In the genomic region with DNA sequence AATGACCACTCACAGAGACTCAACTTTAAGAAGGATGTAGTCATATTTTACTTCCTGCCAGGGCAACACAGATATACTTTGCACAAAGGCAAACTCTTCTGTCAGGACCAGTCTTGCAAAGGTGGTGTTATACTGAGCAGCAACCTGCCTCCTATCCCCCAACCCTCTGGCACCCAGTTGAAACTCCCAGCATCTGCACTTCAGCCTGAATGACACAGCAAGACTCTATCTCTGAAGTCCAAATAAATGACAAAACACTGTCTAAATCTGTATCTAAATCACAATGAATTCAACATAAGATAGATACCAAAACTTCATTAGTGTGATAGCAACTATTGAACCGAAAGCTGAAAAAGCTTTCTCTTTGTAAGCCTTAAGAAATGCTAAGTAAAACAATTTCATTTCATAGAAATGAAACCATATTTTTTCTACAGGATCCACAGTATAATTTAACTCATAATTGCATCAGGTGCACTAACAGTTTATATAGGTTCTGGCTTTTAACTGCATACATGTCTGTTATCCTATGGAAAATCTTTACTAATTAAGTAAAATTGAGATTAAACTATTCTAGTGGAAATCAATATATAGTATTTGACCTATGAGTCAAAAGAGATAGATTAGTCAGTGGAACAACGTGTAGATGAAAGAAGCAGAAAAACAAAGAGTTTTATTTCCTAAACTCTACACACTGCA, we compare ENCODE assay signal across 1 cellular context.
TF ChIP-seq lines count a peak whose summit lies in the region.

No MANE protein-coding gene starts in this region.

TF ChIP-seq in IMR-90, 13 proteins besides CTCF, POLR2A, EP300 and RAD21 (continued from another document):
- TF ChIP-seq, protein P1, sequence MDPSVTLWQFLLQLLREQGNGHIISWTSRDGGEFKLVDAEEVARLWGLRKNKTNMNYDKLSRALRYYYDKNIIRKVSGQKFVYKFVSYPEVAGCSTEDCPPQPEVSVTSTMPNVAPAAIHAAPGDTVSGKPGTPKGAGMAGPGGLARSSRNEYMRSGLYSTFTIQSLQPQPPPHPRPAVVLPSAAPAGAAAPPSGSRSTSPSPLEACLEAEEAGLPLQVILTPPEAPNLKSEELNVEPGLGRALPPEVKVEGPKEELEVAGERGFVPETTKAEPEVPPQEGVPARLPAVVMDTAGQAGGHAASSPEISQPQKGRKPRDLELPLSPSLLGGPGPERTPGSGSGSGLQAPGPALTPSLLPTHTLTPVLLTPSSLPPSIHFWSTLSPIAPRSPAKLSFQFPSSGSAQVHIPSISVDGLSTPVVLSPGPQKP (IDR thresholded peaks at IDR 0.05; ENCODE audit: borderline replicate concordance, low read depth, low read length), result no peak
- TF ChIP-seq CEBPB (IDR thresholded peaks at IDR 0.05; ENCODE audit: low read depth, low read length) (no peak), CHD1 (IDR thresholded peaks at IDR 0.05; ENCODE audit: low read depth, low read length) (no peak), MXI1 (IDR thresholded peaks at IDR 0.05; ENCODE audit: borderline replicate concordance, low read depth, low read length) (no peak), MAFK (IDR thresholded peaks at IDR 0.05; ENCODE audit: low read depth, low read length) (no peak), SMC3 (IDR thresholded peaks at IDR 0.05; ENCODE audit: low read depth, low read length) (no peak), RCOR1 (IDR thresholded peaks at IDR 0.05; ENCODE audit: insufficient replicate concordance, low read length) (no peak), MAZ (IDR thresholded peaks at IDR 0.05; ENCODE audit: borderline replicate concordance, low read depth, low read length) (no peak), NFE2L2 (IDR thresholded peaks at IDR 0.05; ENCODE audit: low read depth, low read length) (no peak)
